ENCODE assay signal across 14 cellular contexts in the genomic region with DNA sequence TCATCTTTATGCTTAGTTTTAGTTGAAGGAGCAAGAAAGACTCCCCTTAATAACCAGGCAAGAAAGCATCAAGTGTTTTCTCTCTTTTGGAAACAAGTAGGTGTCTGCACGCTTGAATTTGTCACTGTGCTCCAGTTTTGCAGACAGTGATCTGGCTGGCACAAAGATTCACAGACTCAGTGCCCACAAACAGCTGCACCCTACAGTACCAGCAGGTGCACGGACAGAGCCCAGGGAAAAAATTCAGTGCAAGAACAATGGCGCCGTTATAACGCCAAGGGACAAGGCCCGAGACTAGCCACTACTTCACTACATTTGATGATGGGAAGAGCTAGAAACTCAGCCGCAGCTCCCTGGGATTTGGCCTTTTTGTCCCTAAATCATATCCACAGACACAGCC. TPM values are rescaled to one million over a fixed set of nuclear protein-coding genes. Genes with fewer than 3 reads are reported as not detected.
DNase-seq lines count a peak whose midpoint lies in the region; ATAC-seq, FAIRE-seq and TF ChIP-seq lines count a peak whose summit lies in the region.
"Had no signal": no experiment of that assay in that cellular context is flagged by ENCODE, and none has a peak within 500 bp of the region (broad histone marks: within the 10 kb centered on the region; RNA-seq: fewer than 3 reads in every experiment).

No MANE protein-coding gene starts in this region.

- peaks cover 9 to 29% (median 22%) of the 10 kb centered on the region in 4 experiments for H3K4me1 ChIP-seq in H1 (replicated peaks in 1 of 4; ENCODE audit: control insufficient read depth in 3 of 4, insufficient read depth in 4 of 4, low read length in 3 of 4)

- H3K23ac ChIP-seq in H1 (ENCODE audit: insufficient read length) = no peak overlapping the region

- H3K9me3 Mint-ChIP-seq in nephron progenitor cell = no peaks in the 10 kb centered on the region
- no peaks in the 10 kb centered on the region for H3K9me3 Mint-ChIP-seq in stimulated activated naive CD8-positive, alpha-beta T cell treated with anti-CD3 and anti-CD28 coated beads, Interleukin-15, amount 100 ng/mL, for 72 hours
- H3K9me3 Mint-ChIP-seq: activated naive CD4-positive, alpha-beta T cell treated with anti-CD3 and anti-CD28 coated beads, Interleukin-2, amount 50 U/mL, for 72 hours had no signal

- TF ChIP-seq POLR2A in H1 (IDR thresholded peaks at IDR 0.05; ENCODE audit: control extremely low read depth in 1 of 2, low read depth in 2 of 2, low read length in 2 of 2) = no peak

- no peaks in the 10 kb centered on the region for H3K27me3 Mint-ChIP-seq in nephron progenitor cell (ENCODE audit: low read depth, poor library complexity)
- H3K27me3 Mint-ChIP-seq in stimulated activated naive CD8-positive, alpha-beta T cell treated with anti-CD3 and anti-CD28 coated beads, Interleukin-15, amount 100 ng/mL, for 72 hours = no peaks in the 10 kb centered on the region

- H3K27ac Mint-ChIP-seq in nephron progenitor cell = peak overlapping the region; percentile 68
- no peak overlapping the region for H3K27ac Mint-ChIP-seq in stimulated activated naive CD8-positive, alpha-beta T cell treated with anti-CD3 and anti-CD28 coated beads, Interleukin-15, amount 100 ng/mL, for 72 hours
- H3K27ac Mint-ChIP-seq: activated naive CD4-positive, alpha-beta T cell treated with anti-CD3 and anti-CD28 coated beads, Interleukin-2, amount 50 U/mL, for 72 hours had no signal

- peaks cover 78% of the 10 kb centered on the region for H3K36me3 Mint-ChIP-seq in nephron progenitor cell (ENCODE audit: low read depth)

- H3K23me2 ChIP-seq in H1 (ENCODE audit: low read depth, low read length) = no peaks in the 10 kb centered on the region; the same call in 1 of the 2 replicates

- no peak overlapping the region for H4K8ac ChIP-seq in H1 (ENCODE audit: extremely low read depth, insufficient read depth, low read length)

- H3K9me3 ChIP-seq in H1 (ENCODE audit: insufficient read depth in 2 of 2, low read depth in 1 of 2, low read length in 1 of 2) = no peaks in the 10 kb centered on the region
- H3K9me3 ChIP-seq: pancreas had no signal

- no peak overlapping the region for H4K5ac ChIP-seq in H1 (ENCODE audit: insufficient read length, low read depth, low read length)

- peaks cover 0 to 59% of the 10 kb centered on the region in 2 experiments; a peak in 2 of 4 replicates for H3K79me2 ChIP-seq in H1 (ENCODE audit: control insufficient read depth in 1 of 2, insufficient read depth in 2 of 2, low read length in 2 of 2)

- no peak overlapping the region for H3K27ac ChIP-seq in H1 (ENCODE audit: low read depth, low read length)

- no peak overlapping the region for H3K4me3 Mint-ChIP-seq in nephron progenitor cell
- no peak overlapping the region for H3K4me3 Mint-ChIP-seq in stimulated activated naive CD8-positive, alpha-beta T cell treated with anti-CD3 and anti-CD28 coated beads, Interleukin-15, amount 100 ng/mL, for 72 hours

- H3K4ac ChIP-seq in H1 (replicated peaks; ENCODE audit: insufficient read length, low read depth, low read length) = no peak overlapping the region

- H2AK5ac ChIP-seq in H1 (ENCODE audit: low read depth, low read length) = no peak overlapping the region

- 93% methylated on average over 7 of the region's 7 CpGs; no CpG with 5 or more reads in 1 of the 2 experiments for WGBS in H1 (ENCODE audit: extremely low coverage in 1 of 2, insufficient coverage in 1 of 2, insufficient read length in 1 of 2, insufficient replicate concordance in 2 of 2, low coverage in 1 of 2, low lambda C conversion rate in 2 of 2, missing lambda C conversion rate in 1 of 2), 2 experiments

- no peak overlapping the region for H2BK20ac ChIP-seq in H1 (ENCODE audit: low read length)

- H3K4me1 Mint-ChIP-seq in nephron progenitor cell = peaks cover 67% of the 10 kb centered on the region
- H3K4me1 Mint-ChIP-seq in stimulated activated naive CD8-positive, alpha-beta T cell treated with anti-CD3 and anti-CD28 coated beads, Interleukin-15, amount 100 ng/mL, for 72 hours = peaks cover 57% of the 10 kb centered on the region

- TF ChIP-seq CTCF in H1 (IDR thresholded peaks at IDR 0.05; ENCODE audit: control extremely low read depth in 1 of 3, insufficient read depth in 1 of 3, low read depth in 1 of 3, low read length in 3 of 3) = no peak
- TF ChIP-seq CTCF in nephron progenitor cell (IDR thresholded peaks at IDR 0.05) = no peak

- POLR2A ChIA-PET in H1 (lab: Charles Lee; ENCODE audit: partially characterized antibody) = interaction anchor here (1.6 kb wide), 1 partner anchor 9 kb away, joined by 4 read pairs; no protein-coding TSS in a partner anchor

- no peaks in the 10 kb centered on the region for H3K27me3 ChIP-seq in H1 (replicated peaks in 1 of 4; ENCODE audit: control insufficient read depth in 3 of 4, extremely low read depth in 1 of 4, insufficient read depth in 3 of 4, low read length in 3 of 4)
- H3K27me3 ChIP-seq: pancreas had no signal

- TF ChIP-seq RAD21 in H1 (IDR thresholded peaks at IDR 0.05 in 1 of 2, conservative IDR thresholded peaks at IDR 0.05 in 1 of 2; ENCODE audit: low read depth in 2 of 2, low read length in 2 of 2) = no peak

- H3K14ac ChIP-seq in H1 (ENCODE audit: insufficient read length) = no peak overlapping the region

- H4K91ac ChIP-seq in H1 (replicated peaks; ENCODE audit: insufficient read length, low read length) = no peak overlapping the region

- peaks cover 0 to 7% (median 7%) of the 10 kb centered on the region in 4 experiments; a peak in 5 of 8 replicates for H3K36me3 ChIP-seq in H1 (ENCODE audit: control insufficient read depth in 2 of 4, insufficient read depth in 4 of 4, low read length in 3 of 4)
- H3K36me3 ChIP-seq: pancreas had no signal

- no peak overlapping the region for H3K56ac ChIP-seq in H1 (replicated peaks; ENCODE audit: insufficient read length, low read depth, low read length)

- H2BK120ac ChIP-seq in H1 (replicated peaks; ENCODE audit: low read depth, low read length) = no peak overlapping the region

- CTCF ChIA-PET in H1 (lab: Charles Lee; ENCODE audit: partially characterized antibody) = interaction anchor here (0.5 to 2.4 kb wide), 9 partner anchors 9 to 1716 kb away, joined by 3 to 9 read pairs (median 3); no protein-coding TSS in a partner anchor

- no peak overlapping the region for H2AFZ ChIP-seq in H1 (ENCODE audit: low read length)

- no peak overlapping the region for H3K4me2 ChIP-seq in H1 (ENCODE audit: insufficient read depth in 1 of 2, low read depth in 2 of 2, low read length in 2 of 2)

- peaks cover 2% of the 10 kb centered on the region; the same call in 1 of the 2 replicates for H3K79me1 ChIP-seq in H1 (ENCODE audit: low read depth, low read length)

- H3K4me3 ChIP-seq in H1 (ENCODE audit: extremely low read depth in 1 of 4, insufficient read depth in 2 of 4, low read depth in 3 of 4, low read length in 4 of 4) = no peak overlapping the region
- H3K4me3 ChIP-seq: lung, pancreas had no signal

- TF ChIP-seq EP300 in H1 (IDR thresholded peaks at IDR 0.05; ENCODE audit: borderline replicate concordance in 1 of 2, low read depth in 2 of 2, low read length in 2 of 2) = no peak

- H4K20me1 ChIP-seq in H1 (replicated peaks in 1 of 2; ENCODE audit: control insufficient read depth in 1 of 2, insufficient read depth in 2 of 2, low read length in 2 of 2) = no peaks in the 10 kb centered on the region

- peak; percentile 40 for DNase-seq in COLO668 (lab: John Stamatoyannopoulos, UW; ENCODE audit: unreplicated experiment)
- peak; percentile 31 for DNase-seq in NCI-H2107 treated with DMSO at 0.1 percent for 48 hours (lab: John Stamatoyannopoulos, UW; ENCODE audit: unreplicated experiment)
- DNase-seq in H1 (ENCODE audit: low read depth in 1 of 2, low spot score in 2 of 2) = no peak
- DNase-seq in nephron progenitor cell = no peak
- DNase-seq in NAMALWA (ENCODE audit: low spot score) = no peak
- no peak for DNase-seq in HT-29 (ENCODE audit: low spot score)
- no peak for DNase-seq in stimulated activated naive CD8-positive, alpha-beta T cell treated with anti-CD3 and anti-CD28 coated beads, Interleukin-15, amount 100 ng/mL, for 72 hours
- DNase-seq in AG08396 (ENCODE audit: low spot score) = no peak
- DNase-seq: activated CD4-positive, CD25-positive, alpha-beta regulatory T cell; NCI-H524; T-helper 1 cell had no signal

- no peak overlapping the region; the same call in 1 of the 2 replicates for H2BK12ac ChIP-seq in H1 (ENCODE audit: low read depth, low read length)

- peak overlapping the region; percentile 39; the same call in 1 of the 2 replicates for H3K18ac ChIP-seq in H1 (ENCODE audit: extremely low read depth, low read length)

- no peak overlapping the region for H3K9ac ChIP-seq in H1 (replicated peaks in 1 of 4; ENCODE audit: extremely low read depth in 1 of 4, low read depth in 3 of 4, low read length in 3 of 4)

- ATAC-seq in stimulated activated naive CD8-positive, alpha-beta T cell treated with anti-CD3 and anti-CD28 coated beads, Interleukin-15, amount 100 ng/mL, for 72 hours = no peak
- ATAC-seq: activated naive CD4-positive, alpha-beta T cell treated with anti-CD3 and anti-CD28 coated beads, Interleukin-2, amount 50 U/mL, for 72 hours had no signal

- FAIRE-seq in H1 (lab: Jason Lieb, UNC) = no peak
- FAIRE-seq: pancreas had no signal

- no peak overlapping the region for H2BK15ac ChIP-seq in H1 (ENCODE audit: low read length)

- no peak overlapping the region for H2BK5ac ChIP-seq in H1 (ENCODE audit: low read depth, low read length)

TF ChIP-seq in H1, 55 proteins besides CTCF, POLR2A, EP300 and RAD21:
- TF ChIP-seq BACH1 (IDR thresholded peaks at IDR 0.05; ENCODE audit: low read length) (no peak), SP1 (IDR thresholded peaks at IDR 0.05; ENCODE audit: low read depth, low read length) (no peak), POU5F1 (IDR thresholded peaks at IDR 0.05; ENCODE audit: low read depth, low read length) (no peak), TBP (IDR thresholded peaks at IDR 0.05; ENCODE audit: low read depth, low read length) (no peak), TAF7 (optimal IDR thresholded peaks at IDR 0.05; ENCODE audit: borderline replicate concordance, low read depth, low read length) (no peak)
- TF ChIP-seq, protein P1, sequence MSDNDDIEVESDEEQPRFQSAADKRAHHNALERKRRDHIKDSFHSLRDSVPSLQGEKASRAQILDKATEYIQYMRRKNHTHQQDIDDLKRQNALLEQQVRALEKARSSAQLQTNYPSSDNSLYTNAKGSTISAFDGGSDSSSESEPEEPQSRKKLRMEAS (IDR thresholded peaks at IDR 0.05) = no peak

RNA-seq across cellular contexts. Expression of a gene that starts 56.0 kb away (rescaled TPM):
- total RNA-seq in H1 (2021; fragmentation: NEBNext Ultra II Directional; extraction: Animal tissue kit (Norgen Biotek cat#: 25700)) = 23.2 and 25.3 TPM in 2 replicates
- 26.2 and 39.9 TPM in 2 replicates for polyA plus RNA-seq in H1 (2011; rRNA removed)
- 20.8 TPM for polyA plus RNA-seq in H1 (2011; cell fraction: cytosol; rRNA removed)
- 82.2 TPM for polyA plus RNA-seq in H1 (2011; cell fraction: nucleus; rRNA removed)
- polyA plus RNA-seq in H1 (2012, experiment 1 of 2) = 14.2 to 20.2 TPM (median 19.7 TPM) in 4 replicates
- polyA plus RNA-seq in H1 (2012, experiment 2 of 2) = 2.0 TPM
- polyA plus RNA-seq in H1 (2013, experiment 1 of 2) = 15.6 TPM
- polyA plus RNA-seq in H1 (2013, experiment 2 of 2) = 13.2 TPM
- polyA minus RNA-seq in H1 (2011; rRNA and poly(A)+ RNA removed) = 40.4 and 42.2 TPM in 2 replicates
- polyA minus RNA-seq in H1 (2011; cell fraction: cytosol; rRNA and poly(A)+ RNA removed) = 30.3 TPM
- polyA minus RNA-seq in H1 (2011; cell fraction: nucleus; rRNA and poly(A)+ RNA removed) = 68.1 TPM
- total RNA-seq in HT-29 (2014; rRNA removed; shearing (Covaris generic)) = 4.8 and 10.6 TPM in 2 replicates

Comparison
In these comparisons a context has a peak if more than half of its experiments do, and no peak if none do; other contexts are left out.
1. DNase-seq: peak in COLO668 (single experiment) and NCI-H2107 treated with DMSO at 0.1 percent for 48 hours (single experiment); none in H1 (0 of 2), nephron progenitor cell (single experiment), NAMALWA (single experiment), HT-29 (single experiment), stimulated activated naive CD8-positive, alpha-beta T cell treated with anti-CD3 and anti-CD28 coated beads, Interleukin-15, amount 100 ng/mL, for 72 hours (0 of 2) and AG08396 (single experiment).